Comparison of ENCODE assay signal across 16 cellular contexts in the genomic region with DNA sequence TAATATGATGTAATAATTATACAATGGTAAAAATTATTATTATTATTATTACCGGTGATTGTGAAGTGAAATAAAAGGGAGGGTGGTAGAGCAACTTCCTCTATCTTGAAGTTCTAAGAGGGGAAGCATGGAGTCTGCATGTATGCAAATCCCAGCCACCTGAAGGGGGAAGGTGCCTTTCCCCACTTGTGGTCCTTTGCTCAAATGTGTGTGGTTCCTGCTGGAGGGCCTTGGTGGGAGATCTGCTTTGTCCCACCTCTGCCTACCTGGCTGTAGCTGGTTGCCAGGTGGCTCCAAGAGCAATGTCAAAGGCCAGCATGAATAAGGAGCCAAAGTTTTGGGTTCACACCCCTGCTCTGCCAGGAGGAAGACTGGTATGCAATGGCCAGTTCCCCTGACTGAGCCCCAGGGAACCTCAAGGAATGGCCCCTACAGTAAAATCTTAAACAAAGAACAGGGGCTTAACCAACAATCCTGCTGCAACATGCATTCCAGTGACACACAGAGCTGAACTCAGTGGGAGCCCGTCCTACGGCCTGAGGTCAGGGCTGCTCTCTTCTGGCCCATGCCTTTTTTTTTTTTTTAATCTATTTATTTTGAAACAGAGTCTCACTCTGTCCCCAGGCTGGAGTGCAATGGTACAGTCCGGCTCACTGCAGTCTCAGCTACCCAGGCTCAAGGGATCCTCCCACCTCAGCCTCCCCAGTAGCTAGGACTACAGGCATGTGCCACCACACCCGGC. TPM values are rescaled to one million over a fixed set of nuclear protein-coding genes. Genes with fewer than 3 reads are reported as not detected.
DNase-seq lines count a peak whose midpoint lies in the region; ATAC-seq and TF ChIP-seq lines count a peak whose summit lies in the region.
"Had no signal": no experiment of that assay in that cellular context is flagged by ENCODE, and none has a peak within 500 bp of the region (broad histone marks: within the 10 kb centered on the region; RNA-seq: fewer than 3 reads in every experiment).

No MANE protein-coding gene starts in this region.

- ATAC-seq in Right ventricle myocardium inferior (no peak), GM21423 (IDR thresholded peaks at IDR 0.05; ENCODE audit: unreplicated experiment) (no peak), left lobe of liver (no peak), left ventricle myocardium superior (no peak)
- ATAC-seq: CD8-positive, alpha-beta T cell had no signal

- TF ChIP-seq CTCF in left ventricle myocardium inferior (IDR thresholded peaks at IDR 0.05; ENCODE audit: borderline replicate concordance): no peak
- no peak for TF ChIP-seq CTCF in astrocyte of the spinal cord (IDR thresholded peaks at IDR 0.05; ENCODE audit: low read depth, low read length)

- H3K4me1 ChIP-seq in left ventricle myocardium inferior: peaks cover 21% of the 10 kb centered on the region
- H3K4me1 ChIP-seq: parathyroid adenoma had no signal

- no peaks in the 10 kb centered on the region for H3K9me3 ChIP-seq in left ventricle myocardium inferior (replicated peaks)

- peaks cover 1% of the 10 kb centered on the region for H3K27me3 ChIP-seq in left ventricle myocardium inferior (ENCODE audit: low read depth)

- H3K27ac ChIP-seq in left ventricle myocardium inferior (replicated peaks): no peak overlapping the region
- H3K27ac ChIP-seq: parathyroid adenoma had no signal

- peaks cover 6% of the 10 kb centered on the region for H3K36me3 ChIP-seq in left ventricle myocardium inferior

- intact Hi-C loops in Right ventricle myocardium inferior (cut with DNase I): no loop called here
- intact Hi-C loops in left ventricle myocardium inferior (cut with micrococcal nuclease): no loop called here
- intact Hi-C loops in left ventricle myocardium superior (cut with micrococcal nuclease): no loop called here

- DNase-seq in Right ventricle myocardium inferior (ENCODE audit: missing footprints) (peak; percentile 23), left ventricle myocardium inferior (no peak), astrocyte of the spinal cord (ENCODE audit: low read depth, low spot score) (peak; percentile 35), left lobe of liver (ENCODE audit: low spot score) (no peak), left ventricle myocardium superior (no peak)
- DNase-seq: activated CD4-positive, alpha-beta memory T cell treated with anti-CD3 and anti-CD28 coated beads, Interleukin-2, amount 10 ng/mL, durations not matched to agents 7 days and 5 days; aorta; CD8-positive, alpha-beta T cell; cortex of kidney; erythroblast; kidney; NK-92 treated with Interleukin-12 subunit alpha and Interleukin-12 subunit beta, amount 100 ng/mL, for 24 hours; stimulated activated naive CD4-positive, alpha-beta T cell treated with Interleukin-2 at 50 U/mL for 16 hours had no signal

- H3K4me3 ChIP-seq in left ventricle myocardium inferior: no peak overlapping the region
- no peak overlapping the region for H3K4me3 ChIP-seq in astrocyte of the spinal cord (ENCODE audit: low read depth, low read length)

- in situ Hi-C loops in astrocyte of the spinal cord (cut with HindIII; ENCODE audit: low sequenced_read_pairs): no loop called here

RNA-seq across cellular contexts. Expression of a gene that starts 8.5 kb away (rescaled TPM):
- 6.3 TPM for total RNA-seq in Right ventricle myocardium inferior
- total RNA-seq in left ventricle myocardium inferior: 6.4 TPM
- 2.1 TPM for total RNA-seq in left lobe of liver
- total RNA-seq in left ventricle myocardium superior: 5.9 TPM
- total RNA-seq: CD8-positive, alpha-beta T cell had no signal

RNA-seq across cellular contexts. Expression of a gene that starts 18.8 kb away (rescaled TPM):
- 97.5 TPM for total RNA-seq in Right ventricle myocardium inferior
- total RNA-seq in left ventricle myocardium inferior: 86.7 TPM
- 36.9 TPM for total RNA-seq in left lobe of liver
- 97.0 TPM for total RNA-seq in left ventricle myocardium superior

RNA-seq across cellular contexts. Expression of a gene that starts 19.2 kb away (rescaled TPM):
- total RNA-seq in Right ventricle myocardium inferior: 20.8 TPM
- total RNA-seq in left ventricle myocardium inferior: 15.4 TPM
- 8.8 TPM for total RNA-seq in left lobe of liver
- total RNA-seq in left ventricle myocardium superior: 16.8 TPM

RNA-seq across cellular contexts. Expression of a gene that starts 26.4 kb away (rescaled TPM):
- total RNA-seq in Right ventricle myocardium inferior: 41.1 TPM
- 36.5 TPM for total RNA-seq in left ventricle myocardium inferior
- total RNA-seq in left lobe of liver: 44.9 TPM
- 41.5 TPM for total RNA-seq in left ventricle myocardium superior

RNA-seq across cellular contexts. Expression of a gene that starts 38.7 kb away (rescaled TPM):
- total RNA-seq in Right ventricle myocardium inferior (0.22 TPM), left ventricle myocardium inferior (0.47 TPM), left lobe of liver (0.83 TPM), left ventricle myocardium superior (0.20 TPM)
- total RNA-seq: SK-MEL-5 had no signal

Comparison
In these comparisons a context has a peak if more than half of its experiments do, and no peak if none do; other contexts are left out.
1. DNase-seq: peak in Right ventricle myocardium inferior (single experiment) and astrocyte of the spinal cord (single experiment); none in left ventricle myocardium inferior (single experiment), left lobe of liver (single experiment) and left ventricle myocardium superior (single experiment).